In genomic region chr20:36202891-36203338, GRCh38 we compare ENCODE assay signal across 1 cellular context.
TF ChIP-seq lines count a peak whose summit lies in the region.

No MANE protein-coding gene starts in this region.

TF ChIP-seq in SK-N-SH treated with all-trans-retinoic acid at 6 μM for 48 hours, 23 proteins besides CTCF, POLR2A, EP300 and RAD21 (continued from another document):
- no peak for TF ChIP-seq ZNF70 (CRISPR knock-in tag; IDR thresholded peaks at IDR 0.05)
- TF ChIP-seq BACH2 (CRISPR knock-in tag; IDR thresholded peaks at IDR 0.05; ENCODE audit: borderline replicate concordance), result no peak
- no peak for TF ChIP-seq RARB (CRISPR knock-in tag; IDR thresholded peaks at IDR 0.05)
- no peak for TF ChIP-seq ISL1 (CRISPR knock-in tag; IDR thresholded peaks at IDR 0.05)
- no peak for TF ChIP-seq ARNTL (CRISPR knock-in tag; IDR thresholded peaks at IDR 0.05; ENCODE audit: borderline replicate concordance, low read depth)
- no peak for TF ChIP-seq ZNF565 (CRISPR knock-in tag; conservative IDR thresholded peaks at IDR 0.05; ENCODE audit: low read depth)
- no peak for TF ChIP-seq ZC3H10 (CRISPR knock-in tag; IDR thresholded peaks at IDR 0.05)
